Comparison of ENCODE assay signal across 16 cellular contexts in genomic region chr20:44660506-44660905, GRCh38. TPM values are rescaled to one million over a fixed set of nuclear protein-coding genes. Genes with fewer than 3 reads are reported as not detected.
DNase-seq lines count a peak whose midpoint lies in the region; ATAC-seq, FAIRE-seq and TF ChIP-seq lines count a peak whose summit lies in the region.
"Had no signal": no experiment of that assay in that cellular context is flagged by ENCODE, and none has a peak within 500 bp of the region (broad histone marks: within the 10 kb centered on the region; RNA-seq: fewer than 3 reads in every experiment).

No MANE protein-coding gene starts in this region.

- H4K20me1 ChIP-seq in astrocyte (ENCODE audit: insufficient read depth, low read length): no peaks in the 10 kb centered on the region

- peaks cover 4% of the 10 kb centered on the region for H3K9me3 ChIP-seq in astrocyte (ENCODE audit: insufficient read depth, low read depth, low read length)
- H3K9me3 ChIP-seq: A549 had no signal

- H3K79me2 ChIP-seq in astrocyte (ENCODE audit: insufficient read depth, low read length): no peaks in the 10 kb centered on the region

- no peak overlapping the region for H3K4me2 ChIP-seq in astrocyte (ENCODE audit: low read length)
- H3K4me2 ChIP-seq: A549, KMS-11 had no signal

- intact Hi-C loops in activated CD8-positive, alpha-beta T cell treated with anti-CD3 and anti-CD28 coated beads for 36 hours (cut with micrococcal nuclease): no loop called here

- no peaks in the 10 kb centered on the region for H3K36me3 ChIP-seq in astrocyte (ENCODE audit: insufficient read depth, low read length)

- H3K4me3 ChIP-seq in GM12865 (ENCODE audit: low read depth, low read length) (no peak overlapping the region), astrocyte (ENCODE audit: insufficient read depth, low read depth, low read length) (no peak overlapping the region)
- H3K4me3 ChIP-seq: A549 had no signal

- no peak overlapping the region for H3K4me3 Mint-ChIP-seq in activated CD8-positive, alpha-beta T cell treated with anti-CD3 and anti-CD28 coated beads for 36 hours
- no peak overlapping the region for H3K4me3 Mint-ChIP-seq in activated CD8-positive, alpha-beta T cell treated with anti-CD3 and anti-CD28 coated beads, Interleukin-2, amount 10 ng/mL, durations not matched to agents 7 days and 5 days
- no peak overlapping the region for H3K4me3 Mint-ChIP-seq in astrocyte (ENCODE audit: unreplicated experiment)

- no peaks in the 10 kb centered on the region for H3K9me3 Mint-ChIP-seq in activated CD8-positive, alpha-beta T cell treated with anti-CD3 and anti-CD28 coated beads for 36 hours
- no peaks in the 10 kb centered on the region for H3K9me3 Mint-ChIP-seq in activated CD8-positive, alpha-beta T cell treated with anti-CD3 and anti-CD28 coated beads, Interleukin-2, amount 10 ng/mL, durations not matched to agents 7 days and 5 days (ENCODE audit: insufficient read depth)
- peaks cover 5% of the 10 kb centered on the region for H3K9me3 Mint-ChIP-seq in astrocyte (ENCODE audit: unreplicated experiment)

- H3K9ac ChIP-seq in astrocyte (ENCODE audit: low read length): no peak overlapping the region
- H3K9ac ChIP-seq: KMS-11 had no signal

- peaks cover 6% of the 10 kb centered on the region for H3K36me3 Mint-ChIP-seq in activated CD8-positive, alpha-beta T cell treated with anti-CD3 and anti-CD28 coated beads for 36 hours (ENCODE audit: low read depth)
- H3K36me3 Mint-ChIP-seq in activated CD8-positive, alpha-beta T cell treated with anti-CD3 and anti-CD28 coated beads, Interleukin-2, amount 10 ng/mL, durations not matched to agents 7 days and 5 days (ENCODE audit: low read depth): peaks cover 54% of the 10 kb centered on the region
- peaks cover 6% of the 10 kb centered on the region for H3K36me3 Mint-ChIP-seq in astrocyte (ENCODE audit: low read depth, unreplicated experiment)

- CTCF ChIA-PET in activated CD8-positive, alpha-beta T cell treated with anti-CD3 and anti-CD28 coated beads for 36 hours (lab: Charles Lee): interaction anchor here (1.2 kb wide), 1 partner anchor 25 kb away, joined by 3 read pairs; no protein-coding TSS in a partner anchor
- CTCF ChIA-PET in activated CD8-positive, alpha-beta T cell treated with anti-CD3 and anti-CD28 coated beads, Interleukin-2, amount 10 ng/mL, durations not matched to agents 7 days and 5 days (lab: Charles Lee): no interaction called here

- no peak for ATAC-seq in activated CD8-positive, alpha-beta T cell treated with anti-CD3 and anti-CD28 coated beads for 36 hours
- ATAC-seq in activated CD8-positive, alpha-beta T cell treated with anti-CD3 and anti-CD28 coated beads, Interleukin-2, amount 10 ng/mL, durations not matched to agents 7 days and 5 days: no peak
- ATAC-seq in foreskin keratinocyte: peak; percentile 54
- no peak for ATAC-seq in GM18907 (IDR thresholded peaks at IDR 0.05; ENCODE audit: unreplicated experiment)
- ATAC-seq: A549 had no signal

- peak overlapping the region; percentile 10 for H2AFZ ChIP-seq in astrocyte (ENCODE audit: low read depth, low read length)

- POLR2A ChIA-PET in activated CD8-positive, alpha-beta T cell treated with anti-CD3 and anti-CD28 coated beads for 36 hours (lab: Charles Lee): no interaction called here
- POLR2A ChIA-PET in activated CD8-positive, alpha-beta T cell treated with anti-CD3 and anti-CD28 coated beads, Interleukin-2, amount 10 ng/mL, durations not matched to agents 7 days and 5 days (lab: Charles Lee): no interaction called here

- H3K27ac ChIP-seq in astrocyte (ENCODE audit: low read depth, low read length) (no peak overlapping the region), foreskin keratinocyte (no peak overlapping the region)
- H3K27ac ChIP-seq: A549, KMS-11 had no signal

- no peaks in the 10 kb centered on the region for H3K4me1 ChIP-seq in astrocyte (ENCODE audit: insufficient read depth, low read length)
- H3K4me1 ChIP-seq in foreskin keratinocyte: peaks cover 4% of the 10 kb centered on the region
- H3K4me1 ChIP-seq: A549 had no signal

- TF ChIP-seq CTCF in activated CD8-positive, alpha-beta T cell treated with anti-CD3 and anti-CD28 coated beads for 36 hours (IDR thresholded peaks at IDR 0.05): no peak
- TF ChIP-seq CTCF in GM12865 (IDR thresholded peaks at IDR 0.05; ENCODE audit: insufficient read depth, low read depth, low read length, missing control alignments) (no peak), astrocyte (IDR thresholded peaks at IDR 0.05; ENCODE audit: insufficient read depth, low read depth, low read length) (no peak), foreskin keratinocyte (conservative IDR thresholded peaks at IDR 0.05) (no peak)

- peaks cover 7% of the 10 kb centered on the region for H3K4me1 Mint-ChIP-seq in activated CD8-positive, alpha-beta T cell treated with anti-CD3 and anti-CD28 coated beads for 36 hours (ENCODE audit: low read depth)
- H3K4me1 Mint-ChIP-seq in activated CD8-positive, alpha-beta T cell treated with anti-CD3 and anti-CD28 coated beads, Interleukin-2, amount 10 ng/mL, durations not matched to agents 7 days and 5 days (ENCODE audit: low read depth): peaks cover 22% of the 10 kb centered on the region
- peaks cover 3% of the 10 kb centered on the region for H3K4me1 Mint-ChIP-seq in astrocyte (ENCODE audit: low read depth, unreplicated experiment)

- H3K27me3 Mint-ChIP-seq in activated CD8-positive, alpha-beta T cell treated with anti-CD3 and anti-CD28 coated beads for 36 hours: no peaks in the 10 kb centered on the region
- no peaks in the 10 kb centered on the region for H3K27me3 Mint-ChIP-seq in activated CD8-positive, alpha-beta T cell treated with anti-CD3 and anti-CD28 coated beads, Interleukin-2, amount 10 ng/mL, durations not matched to agents 7 days and 5 days (ENCODE audit: low read depth)
- H3K27me3 Mint-ChIP-seq in astrocyte (ENCODE audit: low read depth, unreplicated experiment): peaks cover 12% of the 10 kb centered on the region
- H3K27me3 Mint-ChIP-seq: CD4-positive, CD25-positive, alpha-beta regulatory T cell had no signal

- H3K27me3 ChIP-seq in astrocyte (ENCODE audit: insufficient read depth, low read length) (peaks cover 8% of the 10 kb centered on the region), foreskin keratinocyte (peaks cover 4% of the 10 kb centered on the region)

- no peak for FAIRE-seq in astrocyte (lab: Jason Lieb, UNC)
- FAIRE-seq: A549, GM12892, RCC 7860 had no signal

- H3K27ac Mint-ChIP-seq in activated CD8-positive, alpha-beta T cell treated with anti-CD3 and anti-CD28 coated beads for 36 hours: peak overlapping the region; percentile 52
- H3K27ac Mint-ChIP-seq in activated CD8-positive, alpha-beta T cell treated with anti-CD3 and anti-CD28 coated beads, Interleukin-2, amount 10 ng/mL, durations not matched to agents 7 days and 5 days: no peak overlapping the region
- no peak overlapping the region for H3K27ac Mint-ChIP-seq in astrocyte (ENCODE audit: unreplicated experiment)

- no peak for DNase-seq in activated CD8-positive, alpha-beta T cell treated with anti-CD3 and anti-CD28 coated beads for 36 hours
- no peak for DNase-seq in activated CD8-positive, alpha-beta T cell treated with anti-CD3 and anti-CD28 coated beads, Interleukin-2, amount 10 ng/mL, durations not matched to agents 7 days and 5 days
- peak; percentile 49 for DNase-seq in GM12865 (ENCODE audit: low read depth)
- DNase-seq in astrocyte (ENCODE audit: low read depth): no peak
- peak in 1 of 2 donors; percentile 32 for DNase-seq in foreskin keratinocyte
- no peak for DNase-seq in NOMO-1 treated with dmso at 0.1 percent for 144 hours (lab: John Stamatoyannopoulos, UW; ENCODE audit: unreplicated experiment)
- DNase-seq in SKM-1 (lab: John Stamatoyannopoulos, UW; ENCODE audit: unreplicated experiment): no peak
- DNase-seq: CD4-positive, CD25-positive, alpha-beta regulatory T cell; DMS53; NCI-H187 treated with DMSO at 0.1 percent for 48 hours; SHP77 treated with DMSO at 0.1 percent for 48 hours had no signal

RNA-seq across cellular contexts. Expression of gene ADA, which starts 9.0 kb away (rescaled TPM):
- total RNA-seq in activated CD8-positive, alpha-beta T cell treated with anti-CD3 and anti-CD28 coated beads for 36 hours: 10 to 100 TPM; 32.8 to 36.7 TPM
- total RNA-seq in activated CD8-positive, alpha-beta T cell treated with anti-CD3 and anti-CD28 coated beads, Interleukin-2, amount 10 ng/mL, durations not matched to agents 7 days and 5 days: 100 to 1,000 TPM; 110 to 112 TPM
- total RNA-seq in astrocyte (67.5 and 68.5 TPM in 2 replicates), foreskin keratinocyte (16.1 and 17.6 TPM in 2 replicates)
- polyA plus RNA-seq in foreskin keratinocyte: 21.3 and 22.9 TPM in 2 replicates

RNA-seq across cellular contexts. Expression of gene CCN5, which starts 54.7 kb away (rescaled TPM):
- total RNA-seq in activated CD8-positive, alpha-beta T cell treated with anti-CD3 and anti-CD28 coated beads for 36 hours: not detected
- not detected for total RNA-seq in activated CD8-positive, alpha-beta T cell treated with anti-CD3 and anti-CD28 coated beads, Interleukin-2, amount 10 ng/mL, durations not matched to agents 7 days and 5 days
- total RNA-seq in astrocyte (not detected in 2 replicates), foreskin keratinocyte (not detected in 2 replicates)
- not detected in 2 replicates for polyA plus RNA-seq in foreskin keratinocyte
- total RNA-seq: CD4-positive, CD25-positive, alpha-beta regulatory T cell had no signal
- polyA plus RNA-seq: CD4-positive, CD25-positive, alpha-beta regulatory T cell had no signal
